Comparison of ENCODE assay signal across 1 cellular context in genomic region chr20:36070451-36070850, GRCh38.
TF ChIP-seq lines count a peak whose summit lies in the region.

No MANE protein-coding gene starts in this region.

TF ChIP-seq in HepG2, 621 proteins besides CTCF, POLR2A, EP300 and RAD21 (continued from another document and continues in another):
- TF ChIP-seq, protein P1, sequence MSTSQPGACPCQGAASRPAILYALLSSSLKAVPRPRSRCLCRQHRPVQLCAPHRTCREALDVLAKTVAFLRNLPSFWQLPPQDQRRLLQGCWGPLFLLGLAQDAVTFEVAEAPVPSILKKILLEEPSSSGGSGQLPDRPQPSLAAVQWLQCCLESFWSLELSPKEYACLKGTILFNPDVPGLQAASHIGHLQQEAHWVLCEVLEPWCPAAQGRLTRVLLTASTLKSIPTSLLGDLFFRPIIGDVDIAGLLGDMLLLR (CRISPR knock-in tag; IDR thresholded peaks at IDR 0.05), result no peak
- TF ChIP-seq PCBP2 (optimal IDR thresholded peaks at IDR 0.05; ENCODE audit: low read depth, low read length, poor library complexity, severe bottlenecking) (no peak), ZNF333 (CRISPR knock-in tag; IDR thresholded peaks at IDR 0.05; ENCODE audit: borderline replicate concordance) (no peak), SIN3B (IDR thresholded peaks at IDR 0.05; ENCODE audit: low read length) (no peak), RARA (CRISPR knock-in tag; IDR thresholded peaks at IDR 0.05) (no peak), ZNF383 (CRISPR knock-in tag; IDR thresholded peaks at IDR 0.05; ENCODE audit: borderline replicate concordance) (no peak), ZNF292 (CRISPR knock-in tag; IDR thresholded peaks at IDR 0.05; ENCODE audit: borderline replicate concordance, low read depth) (no peak), ZSCAN22 (CRISPR knock-in tag; IDR thresholded peaks at IDR 0.05) (no peak), SOX6 (IDR thresholded peaks at IDR 0.05) (no peak), SOX6 (CRISPR knock-in tag; IDR thresholded peaks at IDR 0.05) (peak; percentile 58), IRF9 (CRISPR knock-in tag; IDR thresholded peaks at IDR 0.05; ENCODE audit: borderline replicate concordance) (no peak), MAZ (IDR thresholded peaks at IDR 0.05; ENCODE audit: borderline replicate concordance, low read depth, low read length) (no peak), MAZ (CRISPR knock-in tag; IDR thresholded peaks at IDR 0.05; ENCODE audit: low read depth) (peak; percentile 39; the same call in 1 of the 2 replicates), PITX1 (CRISPR knock-in tag; IDR thresholded peaks at IDR 0.05) (no peak), NCOA2 (CRISPR knock-in tag; IDR thresholded peaks at IDR 0.05) (no peak), MBD4 (IDR thresholded peaks at IDR 0.05; ENCODE audit: borderline replicate concordance, low read length) (no peak), HIVEP1 (CRISPR knock-in tag; IDR thresholded peaks at IDR 0.05) (no peak), AGO1 (IDR thresholded peaks at IDR 0.05; ENCODE audit: low read depth, low read length, poor library complexity, severe bottlenecking) (no peak), TCF7L2 (IDR thresholded peaks at IDR 0.05; ENCODE audit: low read depth, low read length) (no peak), ZFP36L1 (CRISPR knock-in tag; IDR thresholded peaks at IDR 0.05) (no peak), ZNF407 (CRISPR knock-in tag; IDR thresholded peaks at IDR 0.05; ENCODE audit: not compliant biosample characterization) (no peak), PAXIP1 (CRISPR knock-in tag; conservative IDR thresholded peaks at IDR 0.05) (peak; percentile 66), HDAC1 (CRISPR knock-in tag; IDR thresholded peaks at IDR 0.05) (peak; percentile 31; the same call in 1 of the 2 replicates), SOX13 (IDR thresholded peaks at IDR 0.05) (no peak), SOX13 (CRISPR knock-in tag; conservative IDR thresholded peaks at IDR 0.05 in 1 of 2, IDR thresholded peaks at IDR 0.05 in 1 of 2) (peak in 1 of 2 experiments; percentile 55; a peak in 2 of 4 replicates), SIN3A (IDR thresholded peaks at IDR 0.05; ENCODE audit: borderline replicate concordance, low read depth, low read length) (no peak), MAX (IDR thresholded peaks at IDR 0.05) (no peak; the same call in 1 of the 2 replicates), ATF2 (CRISPR knock-in tag; IDR thresholded peaks at IDR 0.05) (no peak), XRCC5 (optimal IDR thresholded peaks at IDR 0.05; ENCODE audit: low read length) (peak; percentile 92), ELF3 (CRISPR knock-in tag; IDR thresholded peaks at IDR 0.05) (no peak), CREB1 (IDR thresholded peaks at IDR 0.05) (no peak), CREB1 (CRISPR knock-in tag; IDR thresholded peaks at IDR 0.05) (no peak)
- TF ChIP-seq, protein P2, sequence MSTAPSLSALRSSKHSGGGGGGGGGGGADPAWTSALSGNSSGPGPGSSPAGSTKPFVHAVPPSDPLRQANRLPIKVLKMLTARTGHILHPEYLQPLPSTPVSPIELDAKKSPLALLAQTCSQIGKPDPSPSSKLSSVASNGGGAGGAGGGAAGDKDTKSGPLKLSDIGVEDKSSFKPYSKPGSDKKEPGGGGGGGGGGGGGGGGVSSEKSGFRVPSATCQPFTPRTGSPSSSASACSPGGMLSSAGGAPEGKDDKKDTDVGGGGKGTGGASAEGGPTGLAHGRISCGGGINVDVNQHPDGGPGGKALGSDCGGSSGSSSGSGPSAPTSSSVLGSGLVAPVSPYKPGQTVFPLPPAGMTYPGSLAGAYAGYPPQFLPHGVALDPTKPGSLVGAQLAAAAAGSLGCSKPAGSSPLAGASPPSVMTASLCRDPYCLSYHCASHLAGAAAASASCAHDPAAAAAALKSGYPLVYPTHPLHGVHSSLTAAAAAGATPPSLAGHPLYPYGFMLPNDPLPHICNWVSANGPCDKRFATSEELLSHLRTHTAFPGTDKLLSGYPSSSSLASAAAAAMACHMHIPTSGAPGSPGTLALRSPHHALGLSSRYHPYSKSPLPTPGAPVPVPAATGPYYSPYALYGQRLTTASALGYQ (CRISPR knock-in tag; IDR thresholded peaks at IDR 0.05), result no peak
- TF ChIP-seq, protein P3, sequence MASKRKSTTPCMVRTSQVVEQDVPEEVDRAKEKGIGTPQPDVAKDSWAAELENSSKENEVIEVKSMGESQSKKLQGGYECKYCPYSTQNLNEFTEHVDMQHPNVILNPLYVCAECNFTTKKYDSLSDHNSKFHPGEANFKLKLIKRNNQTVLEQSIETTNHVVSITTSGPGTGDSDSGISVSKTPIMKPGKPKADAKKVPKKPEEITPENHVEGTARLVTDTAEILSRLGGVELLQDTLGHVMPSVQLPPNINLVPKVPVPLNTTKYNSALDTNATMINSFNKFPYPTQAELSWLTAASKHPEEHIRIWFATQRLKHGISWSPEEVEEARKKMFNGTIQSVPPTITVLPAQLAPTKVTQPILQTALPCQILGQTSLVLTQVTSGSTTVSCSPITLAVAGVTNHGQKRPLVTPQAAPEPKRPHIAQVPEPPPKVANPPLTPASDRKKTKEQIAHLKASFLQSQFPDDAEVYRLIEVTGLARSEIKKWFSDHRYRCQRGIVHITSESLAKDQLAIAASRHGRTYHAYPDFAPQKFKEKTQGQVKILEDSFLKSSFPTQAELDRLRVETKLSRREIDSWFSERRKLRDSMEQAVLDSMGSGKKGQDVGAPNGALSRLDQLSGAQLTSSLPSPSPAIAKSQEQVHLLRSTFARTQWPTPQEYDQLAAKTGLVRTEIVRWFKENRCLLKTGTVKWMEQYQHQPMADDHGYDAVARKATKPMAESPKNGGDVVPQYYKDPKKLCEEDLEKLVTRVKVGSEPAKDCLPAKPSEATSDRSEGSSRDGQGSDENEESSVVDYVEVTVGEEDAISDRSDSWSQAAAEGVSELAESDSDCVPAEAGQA (IDR thresholded peaks at IDR 0.05; ENCODE audit: low read depth), result 0 out of 2 replicates have a peak, but pooled peaks have one; percentile 14
- TF ChIP-seq, protein P3 (CRISPR knock-in tag; IDR thresholded peaks at IDR 0.05; ENCODE audit: borderline replicate concordance), result no peak
- TF ChIP-seq, protein P4, sequence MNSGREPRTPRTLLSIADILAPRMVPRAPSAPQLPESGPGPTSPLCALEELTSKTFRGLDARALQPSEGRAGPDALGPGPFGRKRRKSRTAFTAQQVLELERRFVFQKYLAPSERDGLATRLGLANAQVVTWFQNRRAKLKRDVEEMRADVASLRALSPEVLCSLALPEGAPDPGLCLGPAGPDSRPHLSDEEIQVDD (CRISPR knock-in tag; IDR thresholded peaks at IDR 0.05; ENCODE audit: borderline replicate concordance), result no peak
